In genomic region chr2:96537734-96538486, GRCh38 we compare ENCODE assay signal across 9 cellular contexts. TPM values are rescaled to one million over a fixed set of nuclear protein-coding genes. Genes with fewer than 3 reads are reported as not detected.
DNase-seq lines count a peak whose midpoint lies in the region; ATAC-seq, FAIRE-seq and TF ChIP-seq lines count a peak whose summit lies in the region.
"Had no signal": no experiment of that assay in that cellular context is flagged by ENCODE, and none has a peak within 500 bp of the region (broad histone marks: within the 10 kb centered on the region; RNA-seq: fewer than 3 reads in every experiment).

No MANE protein-coding gene starts in this region.

- 28 to 79% methylated on average over 12 to 33 of the region's 36 CpGs for WGBS in body of pancreas, 2 donors
- WGBS in lung, 2 donors = 8 to 17% methylated on average over 33 to 36 of the region's 36 CpGs
- WGBS in testis, 2 donors = 27 to 28% methylated on average over 9 to 21 of the region's 36 CpGs

- no peak for TF ChIP-seq CTCF in Calu3 (IDR thresholded peaks at IDR 0.05; ENCODE audit: unreplicated experiment)
- no peak for TF ChIP-seq CTCF in RWPE2 (IDR thresholded peaks at IDR 0.05; ENCODE audit: poor library complexity, severe bottlenecking)
- no peak for TF ChIP-seq CTCF in body of pancreas (IDR thresholded peaks at IDR 0.05)
- TF ChIP-seq CTCF in lung (IDR thresholded peaks at IDR 0.05; ENCODE audit: control extremely low read depth, extremely low read depth) = no peak
- TF ChIP-seq CTCF in testis (IDR thresholded peaks at IDR 0.05) = no peak

- peaks cover 27% of the 10 kb centered on the region for H3K36me3 Mint-ChIP-seq in Calu3 (ENCODE audit: insufficient read depth, unreplicated experiment)

- H3K4me3 ChIP-seq in RWPE2 (ENCODE audit: severe bottlenecking) (peak overlapping the region; percentile 74), body of pancreas (peak overlapping the region; percentile 77 to 89), lung (peak overlapping the region; percentile 73), testis (peak overlapping the region; percentile 93)

- peak overlapping the region; percentile 92 for H3K4me3 Mint-ChIP-seq in Calu3 (ENCODE audit: low read depth, unreplicated experiment)

- ATAC-seq in RWPE2 (ENCODE audit: low read depth) = no peak
- no peak for ATAC-seq in body of pancreas
- ATAC-seq in lung (ENCODE audit: insufficient read depth, low FRiP score) = no peak

- H3K27ac Mint-ChIP-seq in Calu3 (ENCODE audit: unreplicated experiment) = no peak overlapping the region

- no TSS peak for BruUV-seq in Calu3 (replicated peaks; lab: Mats Ljungman, UMichigan)

- no peaks in the 10 kb centered on the region for H3K36me3 ChIP-seq in RWPE2 (ENCODE audit: low read depth)
- H3K36me3 ChIP-seq in body of pancreas (replicated peaks in 1 of 2; ENCODE audit: insufficient read depth in 1 of 2, low read depth in 2 of 2) = no peaks in the 10 kb centered on the region
- H3K36me3 ChIP-seq in lung (ENCODE audit: control insufficient read depth in 2 of 2, insufficient read depth in 2 of 2, low read length in 2 of 2) = peaks cover 0 to 4% of the 10 kb centered on the region in 2 donors
- no peaks in the 10 kb centered on the region for H3K36me3 ChIP-seq in testis (ENCODE audit: low read depth, missing control alignments)

- H3K27ac ChIP-seq in RWPE2 (ENCODE audit: poor library complexity, severe bottlenecking) = no peak overlapping the region
- peak overlapping the region in 3 of 4 donors; percentile 65 to 91 (median 75) for H3K27ac ChIP-seq in body of pancreas
- peak overlapping the region; percentile 61 to 94 for H3K27ac ChIP-seq in lung (ENCODE audit: low read depth in 1 of 2, low read length in 1 of 2)
- peak overlapping the region; percentile 88 to 92 for H3K27ac ChIP-seq in testis

- H3K9me3 Mint-ChIP-seq in Calu3 (ENCODE audit: low read depth, unreplicated experiment) = no peaks in the 10 kb centered on the region

- no peak for FAIRE-seq in urothelium cell line (lab: Jason Lieb, UNC)
- FAIRE-seq: islet of Langerhans had no signal

- no peaks in the 10 kb centered on the region for H3K27me3 ChIP-seq in RWPE2 (ENCODE audit: insufficient read depth, poor library complexity, severe bottlenecking)
- H3K27me3 ChIP-seq in body of pancreas = no peaks in the 10 kb centered on the region
- no peaks in the 10 kb centered on the region for H3K27me3 ChIP-seq in lung (ENCODE audit: control insufficient read depth, insufficient read depth)
- no peaks in the 10 kb centered on the region for H3K27me3 ChIP-seq in testis

- TF ChIP-seq POLR2A in body of pancreas (IDR thresholded peaks at IDR 0.05) (no peak), testis (IDR thresholded peaks at IDR 0.05) (no peak), erythroblast (IDR thresholded peaks at IDR 0.05; ENCODE audit: low read length) (no peak)

- peaks cover 5% of the 10 kb centered on the region for H3K4me1 Mint-ChIP-seq in Calu3 (ENCODE audit: low read depth, unreplicated experiment)

- H3K4me1 ChIP-seq in RWPE2 (ENCODE audit: insufficient read depth, poor library complexity, severe bottlenecking) = peaks cover 25% of the 10 kb centered on the region
- peaks cover 15% of the 10 kb centered on the region for H3K4me1 ChIP-seq in body of pancreas
- peaks cover 12 to 36% of the 10 kb centered on the region in 2 donors for H3K4me1 ChIP-seq in lung (ENCODE audit: control insufficient read depth in 2 of 2, insufficient read depth in 2 of 2, low read length in 2 of 2)
- H3K4me1 ChIP-seq in testis = peaks cover 44% of the 10 kb centered on the region

- DNase-seq in Calu3 (no peak), RWPE2 (ENCODE audit: low spot score) (no peak), body of pancreas (no peak), lung (ENCODE audit: low spot score) (no peak), testis (no peak), erythroblast (lab: John Stamatoyannopoulos, UW) (no peak), urothelium cell line (ENCODE audit: low spot score) (no peak), hepatic stellate cell (ENCODE audit: low spot score) (no peak)

- CTCF ChIA-PET in Calu3 (lab: Charles Lee) = no interaction called here

- H3K9me3 ChIP-seq in RWPE2 (ENCODE audit: severe bottlenecking) = no peaks in the 10 kb centered on the region
- no peaks in the 10 kb centered on the region for H3K9me3 ChIP-seq in body of pancreas
- no peaks in the 10 kb centered on the region for H3K9me3 ChIP-seq in lung (ENCODE audit: control insufficient read depth in 2 of 2, insufficient read depth in 1 of 2, low read length in 1 of 2)
- H3K9me3 ChIP-seq in testis = no peaks in the 10 kb centered on the region

- intact Hi-C loops in Calu3 (cut with micrococcal nuclease; ENCODE audit: unreplicated experiment) = no loop called here
- intact Hi-C loops in body of pancreas (cut with DNase I) = no loop called here
- intact Hi-C loops in testis (cut with DNase I; ENCODE audit: low total_unique reads) = no loop called here

- no peaks in the 10 kb centered on the region for H3K27me3 Mint-ChIP-seq in Calu3 (ENCODE audit: unreplicated experiment)

RNA-seq across cellular contexts. Expression of gene ARID5A, which starts 1.4 kb away (rescaled TPM):
- total RNA-seq in Calu3 (2022) = 9.3 and 11.7 TPM in 2 replicates
- 1 to 10 TPM; 8.9 to 9.6 TPM for total RNA-seq in body of pancreas
- total RNA-seq in lung = 10 to 100 TPM; 12.5 to 33.5 TPM
- 10 to 100 TPM; 23.2 to 61.9 TPM for polyA plus RNA-seq in lung
- total RNA-seq in testis = 10 to 100 TPM; 31.7 to 33.7 TPM
- 20.1 TPM for polyA plus RNA-seq in testis (ENCODE audit: insufficient read depth, low read depth, low replicate concordance)

RNA-seq across cellular contexts. Expression of gene NEURL3, which starts 32.8 kb away (rescaled TPM):
- total RNA-seq in Calu3 (2022) (18.5 and 19.7 TPM in 2 replicates), body of pancreas (10 to 100 TPM; 40.7 to 71.2 TPM), lung (1 to 10 TPM in 1 of 2 donors, under 1 TPM in 1; 0.31 to 1.1 TPM), testis (1 to 10 TPM; 1.3 to 1.7 TPM)
- polyA plus RNA-seq in lung (1 to 10 TPM in 1 of 2 donors, under 1 TPM in 1; 0.24 to 2.1 TPM), testis (ENCODE audit: insufficient read depth, low read depth, low replicate concordance) (0.78 TPM)
